In genomic region chr2:204691911-204692510, GRCh38 we compare ENCODE assay signal across 8 cellular contexts.
DNase-seq lines count a peak whose midpoint lies in the region; ATAC-seq and TF ChIP-seq lines count a peak whose summit lies in the region.

No MANE protein-coding gene starts in this region.

- H3K4me3 Mint-ChIP-seq in GM23338, result no peak overlapping the region
- no peak overlapping the region for H3K4me3 Mint-ChIP-seq in naive thymus-derived CD4-positive, alpha-beta T cell

- TF ChIP-seq POLR2A in esophagus muscularis mucosa (IDR thresholded peaks at IDR 0.05; ENCODE audit: low read depth), result no peak

- TF ChIP-seq EP300 in esophagus muscularis mucosa (IDR thresholded peaks at IDR 0.05), result no peak

- H3K27me3 ChIP-seq in GM23338 (ENCODE audit: insufficient read depth) (no peaks in the 10 kb centered on the region), esophagus muscularis mucosa (no peaks in the 10 kb centered on the region)
- no peaks in the 10 kb centered on the region for H3K27me3 ChIP-seq in naive thymus-derived CD4-positive, alpha-beta T cell (ENCODE audit: control insufficient read depth in 2 of 2, insufficient read depth in 2 of 2, low read length in 2 of 2)
- no peaks in the 10 kb centered on the region for H3K27me3 ChIP-seq in effector memory CD4-positive, alpha-beta T cell (replicated peaks; ENCODE audit: control insufficient read depth, insufficient read depth, low read length, poor library complexity, severe bottlenecking)

- CTCF ChIA-PET in naive thymus-derived CD4-positive, alpha-beta T cell (lab: Charles Lee), result interaction anchor here (0.6 to 2.2 kb wide), 8 partner anchors 37 to 991 kb away, joined by 3 to 12 read pairs (median 3); no protein-coding TSS in a partner anchor

- no peaks in the 10 kb centered on the region for H3K4me1 ChIP-seq in GM23338 (ENCODE audit: insufficient read depth)
- peaks cover 6 to 49% (median 41%) of the 10 kb centered on the region in 4 donors for H3K4me1 ChIP-seq in esophagus muscularis mucosa
- peaks cover 0 to 6% of the 10 kb centered on the region in 2 donors for H3K4me1 ChIP-seq in naive thymus-derived CD4-positive, alpha-beta T cell (ENCODE audit: control insufficient read depth in 2 of 2, insufficient read depth in 2 of 2, low read length in 2 of 2)
- H3K4me1 ChIP-seq in effector memory CD4-positive, alpha-beta T cell (ENCODE audit: control insufficient read depth, insufficient read depth, low read length, poor library complexity, severe bottlenecking), result no peaks in the 10 kb centered on the region

- H3K9me2 ChIP-seq in GM23338 (ENCODE audit: insufficient read depth), result no peaks in the 10 kb centered on the region

- H3K4me2 ChIP-seq in GM23338, result no peak overlapping the region

- no peaks in the 10 kb centered on the region for H3K79me2 ChIP-seq in GM23338 (replicated peaks; ENCODE audit: insufficient read depth)

- H3K36me3 ChIP-seq in GM23338 (ENCODE audit: insufficient read depth) (no peaks in the 10 kb centered on the region), esophagus muscularis mucosa (no peaks in the 10 kb centered on the region)
- no peaks in the 10 kb centered on the region for H3K36me3 ChIP-seq in naive thymus-derived CD4-positive, alpha-beta T cell (ENCODE audit: control insufficient read depth in 2 of 3, insufficient read depth in 3 of 3, low read length in 3 of 3)
- H3K36me3 ChIP-seq in effector memory CD4-positive, alpha-beta T cell (ENCODE audit: control insufficient read depth, insufficient read depth, low read length), result no peaks in the 10 kb centered on the region

- intact Hi-C loops in esophagus muscularis mucosa (cut with DNase I), result loop anchor here (2.0 to 10.0 kb wide), 3 partner anchors 147 to 983 kb away; partner anchors contain the start of gene PARD3B
- intact Hi-C loops in naive thymus-derived CD4-positive, alpha-beta T cell (cut with micrococcal nuclease), result loop anchor here (1.0 to 10.0 kb wide), 8 partner anchors 293 to 985 kb away; no protein-coding TSS in a partner anchor

- H3K36me3 Mint-ChIP-seq in GM23338 (ENCODE audit: low read depth), result no peaks in the 10 kb centered on the region
- no peaks in the 10 kb centered on the region for H3K36me3 Mint-ChIP-seq in naive thymus-derived CD4-positive, alpha-beta T cell

- H3F3A ChIP-seq in GM23338 (replicated peaks; ENCODE audit: low read depth), result no peaks in the 10 kb centered on the region

- no peaks in the 10 kb centered on the region for H3K9me3 Mint-ChIP-seq in GM23338
- H3K9me3 Mint-ChIP-seq in naive thymus-derived CD4-positive, alpha-beta T cell, result no peaks in the 10 kb centered on the region

- H4K20me1 ChIP-seq in GM23338 (replicated peaks; ENCODE audit: insufficient read depth), result no peaks in the 10 kb centered on the region

- POLR2A ChIA-PET in naive thymus-derived CD4-positive, alpha-beta T cell (lab: Charles Lee), result interaction anchor here (0.8 kb wide), 1 partner anchor 824 kb away, joined by 3 read pairs; the partner anchor contains the start of gene CTLA4

- no peak overlapping the region for H3K4me3 ChIP-seq in GM23338
- no peak overlapping the region for H3K4me3 ChIP-seq in esophagus muscularis mucosa
- no peak overlapping the region for H3K4me3 ChIP-seq in naive thymus-derived CD4-positive, alpha-beta T cell (ENCODE audit: low read length)
- no peak overlapping the region for H3K4me3 ChIP-seq in effector memory CD4-positive, alpha-beta T cell (ENCODE audit: insufficient read depth, low read depth, low read length, poor library complexity, severe bottlenecking)

- TF ChIP-seq CTCF in GM23338 (conservative IDR thresholded peaks at IDR 0.05; ENCODE audit: low read depth in 2 of 2), result peak; percentile 83 to 93
- peak; percentile 72 to 80 (median 80) for TF ChIP-seq CTCF in esophagus muscularis mucosa (IDR thresholded peaks at IDR 0.05)

- peaks cover 7% of the 10 kb centered on the region; the same call in 2 of the 3 replicates for H3K4me1 Mint-ChIP-seq in GM23338
- H3K4me1 Mint-ChIP-seq in naive thymus-derived CD4-positive, alpha-beta T cell, result peaks cover 0 to 15% (median 9%) of the 10 kb centered on the region in 7 donors

- peak overlapping the region; percentile 77; the same call in 1 of the 2 replicates for H3K27ac Mint-ChIP-seq in GM23338
- no peak overlapping the region for H3K27ac Mint-ChIP-seq in naive thymus-derived CD4-positive, alpha-beta T cell

- DNase-seq in DMS53 (lab: John Stamatoyannopoulos, UW), result peak; percentile 88
- peak; percentile 85 for DNase-seq in GM23338 (ENCODE audit: low spot score)
- peak; percentile 38 to 87 (median 56) for DNase-seq in NCI-H1417 (lab: John Stamatoyannopoulos, UW)
- DNase-seq in SKM-1 treated with dmso at 0.1 percent for 144 hours (lab: John Stamatoyannopoulos, UW; ENCODE audit: unreplicated experiment), result peak; percentile 92
- DNase-seq in esophagus muscularis mucosa (ENCODE audit: extremely low spot score), result no peak
- DNase-seq in naive thymus-derived CD4-positive, alpha-beta T cell, result peak in 6 of 9 donors; percentile 4 to 42 (median 26)
- DNase-seq in NCI-H1048 (lab: John Stamatoyannopoulos, UW), result no peak
- no peak for DNase-seq in effector memory CD4-positive, alpha-beta T cell

- no peaks in the 10 kb centered on the region for H3K27me3 Mint-ChIP-seq in GM23338 (ENCODE audit: insufficient read depth, low read depth, poor library complexity)
- H3K27me3 Mint-ChIP-seq in naive thymus-derived CD4-positive, alpha-beta T cell, result peaks cover 0 to 13% (median 0%) of the 10 kb centered on the region in 5 donors

- H3K9me3 ChIP-seq in esophagus muscularis mucosa, result no peaks in the 10 kb centered on the region
- no peaks in the 10 kb centered on the region for H3K9me3 ChIP-seq in naive thymus-derived CD4-positive, alpha-beta T cell (ENCODE audit: control insufficient read depth in 2 of 3, low read length in 3 of 3)
- no peaks in the 10 kb centered on the region for H3K9me3 ChIP-seq in effector memory CD4-positive, alpha-beta T cell (ENCODE audit: control insufficient read depth, low read length)

- H3K27ac ChIP-seq in GM23338 (ENCODE audit: low read depth) (no peak overlapping the region), esophagus muscularis mucosa (replicated peaks in 1 of 4) (no peak overlapping the region)
- no peak overlapping the region for H3K27ac ChIP-seq in naive thymus-derived CD4-positive, alpha-beta T cell (ENCODE audit: low read depth, low read length)
- H3K27ac ChIP-seq in effector memory CD4-positive, alpha-beta T cell (ENCODE audit: insufficient read depth, low read length, poor library complexity, severe bottlenecking), result no peak overlapping the region

- 45% methylated on average over 2 of the region's 2 CpGs for WGBS in esophagus muscularis mucosa

- no peak overlapping the region for H2AFZ ChIP-seq in GM23338

- ATAC-seq in GM23338, result peak; percentile 80
- peak; percentile 55 for ATAC-seq in naive thymus-derived CD4-positive, alpha-beta T cell

TF ChIP-seq in GM23338, 12 proteins besides CTCF, POLR2A, EP300 and RAD21:
- no peak for TF ChIP-seq ZNF114 (CRISPR knock-in tag; IDR thresholded peaks at IDR 0.05)

Comparison
In these comparisons a context has a peak if more than half of its experiments do, and no peak if none do; other contexts are left out.
1. DNase-seq: peak in DMS53 (single experiment), GM23338 (single experiment), NCI-H1417 (3 of 3), SKM-1 treated with dmso at 0.1 percent for 144 hours (single experiment) and naive thymus-derived CD4-positive, alpha-beta T cell (6 of 9); none in esophagus muscularis mucosa (single experiment), NCI-H1048 (single experiment) and effector memory CD4-positive, alpha-beta T cell (0 of 3).